In genomic region chr16:54929090-54930033, GRCh38 we compare ENCODE assay signal across 8 cellular contexts. TPM values are rescaled to one million over a fixed set of nuclear protein-coding genes. Genes with fewer than 3 reads are reported as not detected.
DNase-seq lines count a peak whose midpoint lies in the region; ATAC-seq, FAIRE-seq and TF ChIP-seq lines count a peak whose summit lies in the region.

No MANE protein-coding gene starts in this region.

- intact Hi-C loops in endothelial cell of umbilical vein (cut with micrococcal nuclease) = loop anchor here (2.0 to 10.0 kb wide), 9 partner anchors 297 to 1427 kb away; partner anchors contain the start of genes AKTIP, FTO and RPGRIP1L

- CTCF ChIA-PET in activated CD8-positive, alpha-beta memory T cell treated with anti-CD3 and anti-CD28 coated beads, Interleukin-2, amount 10 ng/mL, durations not matched to agents 7 days and 5 days (lab: Charles Lee) = interaction anchor here (3.4 kb wide), 1 partner anchor 1379 kb away, joined by 11 read pairs; no protein-coding TSS in a partner anchor
- CTCF ChIA-PET in endothelial cell of umbilical vein (lab: Charles Lee) = interaction anchor here (0.7 to 1.9 kb wide), 8 partner anchors 17 to 1380 kb away, joined by 3 to 8 read pairs (median 4); no protein-coding TSS in a partner anchor

- peak overlapping the region; percentile 57 for H3K27ac ChIP-seq in endothelial cell of umbilical vein (ENCODE audit: insufficient read depth, low read depth, low read length)

- H3K27ac Mint-ChIP-seq in activated CD8-positive, alpha-beta memory T cell treated with anti-CD3 and anti-CD28 coated beads, Interleukin-2, amount 10 ng/mL, durations not matched to agents 7 days and 5 days = peak overlapping the region; percentile 77

- no peaks in the 10 kb centered on the region for H3K9me1 ChIP-seq in endothelial cell of umbilical vein (replicated peaks; ENCODE audit: control insufficient read depth, extremely low read depth, insufficient read depth, low read length)

- H3K27me3 ChIP-seq in endothelial cell of umbilical vein (ENCODE audit: control insufficient read depth in 2 of 2, insufficient read depth in 2 of 2, low read length in 2 of 2) (peaks cover 33 to 56% of the 10 kb centered on the region in 2 experiments), mononuclear cell (ENCODE audit: insufficient read depth, low read length) (peaks cover 74% of the 10 kb centered on the region)

- peak; percentile 98 for FAIRE-seq in endothelial cell of umbilical vein (lab: Jason Lieb, UNC)

- H2AFZ ChIP-seq in endothelial cell of umbilical vein (ENCODE audit: low read depth, low read length) = peak overlapping the region; percentile 84

- TF ChIP-seq POLR2A in endothelial cell of umbilical vein (IDR thresholded peaks at IDR 0.05; ENCODE audit: low read depth, low read length) = no peak

- no TSS peak for BruUV-seq in endothelial cell of umbilical vein (replicated peaks; lab: Mats Ljungman, UMichigan)

- H3K4me3 ChIP-seq in endothelial cell of umbilical vein (replicated peaks in 1 of 3; ENCODE audit: insufficient read depth in 1 of 3, low read depth in 1 of 3, low read length in 3 of 3) (peak overlapping the region in 2 of 3 experiments; percentile 46 to 57), mononuclear cell (ENCODE audit: low read length) (peak overlapping the region; percentile 39)

- H3K9ac ChIP-seq in endothelial cell of umbilical vein (replicated peaks; ENCODE audit: extremely low read depth, insufficient read depth, low read length) = peak overlapping the region; percentile 77

- POLR2A ChIA-PET in endothelial cell of umbilical vein (lab: Charles Lee) = no interaction called here

- peak; percentile 94 for ATAC-seq in activated CD8-positive, alpha-beta memory T cell treated with anti-CD3 and anti-CD28 coated beads, Interleukin-2, amount 10 ng/mL, durations not matched to agents 7 days and 5 days

- TF ChIP-seq CTCF in GM20000 (IDR thresholded peaks at IDR 0.05; ENCODE audit: extremely low read depth, missing control alignments) (no peak), endothelial cell of umbilical vein (IDR thresholded peaks at IDR 0.05; ENCODE audit: extremely low read depth in 1 of 2, insufficient read depth in 1 of 2, low read depth in 1 of 2, low read length in 2 of 2) (no peak)

- H3K4me2 ChIP-seq in endothelial cell of umbilical vein (ENCODE audit: insufficient read depth, low read length) = peak overlapping the region; percentile 65

- dilution Hi-C loops in endothelial cell of umbilical vein (cut with MboI; ENCODE audit: extremely low pct_ligation_motif_present, low sequenced_read_pairs) = no loop called here

- H3K36me3 Mint-ChIP-seq in activated CD8-positive, alpha-beta memory T cell treated with anti-CD3 and anti-CD28 coated beads, Interleukin-2, amount 10 ng/mL, durations not matched to agents 7 days and 5 days = peaks cover 12% of the 10 kb centered on the region

- H3K9me3 ChIP-seq in endothelial cell of umbilical vein (replicated peaks; ENCODE audit: control insufficient read depth, insufficient read depth, low read length) (no peaks in the 10 kb centered on the region), mononuclear cell (ENCODE audit: low read depth, low read length) (no peaks in the 10 kb centered on the region)

- peak overlapping the region; percentile 71 for H3K4me3 Mint-ChIP-seq in activated CD8-positive, alpha-beta memory T cell treated with anti-CD3 and anti-CD28 coated beads, Interleukin-2, amount 10 ng/mL, durations not matched to agents 7 days and 5 days

- peaks cover 67% of the 10 kb centered on the region for H3K27me3 Mint-ChIP-seq in activated CD8-positive, alpha-beta memory T cell treated with anti-CD3 and anti-CD28 coated beads, Interleukin-2, amount 10 ng/mL, durations not matched to agents 7 days and 5 days

- DNase-seq in CMK (ENCODE audit: low read depth) (peak; percentile 95), GM20000 (ENCODE audit: low spot score) (peak; percentile 92), HS-5 (ENCODE audit: low read depth) (peak; percentile 95), NOMO-1 (lab: John Stamatoyannopoulos, UW; ENCODE audit: unreplicated experiment in 2 of 2) (peak; percentile 98 to 99), endothelial cell of umbilical vein (ENCODE audit: low read depth, low spot score) (peak; percentile 98)
- DNase-seq in activated CD8-positive, alpha-beta memory T cell treated with anti-CD3 and anti-CD28 coated beads, Interleukin-2, amount 10 ng/mL, durations not matched to agents 7 days and 5 days = peak; percentile 96
- DNase-seq in stimulated activated CD8-positive, alpha-beta memory T cell treated with anti-CD3 and anti-CD28 coated beads, Interleukin-2, amount 100 ng/mL, for 1 hour (ENCODE audit: low read depth in 2 of 2) = peak; percentile 76 to 89

- H4K20me1 ChIP-seq in endothelial cell of umbilical vein (replicated peaks; ENCODE audit: control insufficient read depth, extremely low read depth, insufficient read depth, low read length) = peaks cover 2% of the 10 kb centered on the region

- H3K36me3 ChIP-seq in endothelial cell of umbilical vein (ENCODE audit: control insufficient read depth in 2 of 2, extremely low read depth in 1 of 2, insufficient read depth in 2 of 2, low read length in 2 of 2) = no peaks in the 10 kb centered on the region

- peaks cover 19% of the 10 kb centered on the region for H3K4me1 Mint-ChIP-seq in activated CD8-positive, alpha-beta memory T cell treated with anti-CD3 and anti-CD28 coated beads, Interleukin-2, amount 10 ng/mL, durations not matched to agents 7 days and 5 days

- H3K4me1 ChIP-seq in endothelial cell of umbilical vein (ENCODE audit: control insufficient read depth, extremely low read depth, insufficient read depth, low read length) (peaks cover 12% of the 10 kb centered on the region), mononuclear cell (ENCODE audit: insufficient read depth, low read length) (peaks cover 30% of the 10 kb centered on the region)

- H3K9me3 Mint-ChIP-seq in activated CD8-positive, alpha-beta memory T cell treated with anti-CD3 and anti-CD28 coated beads, Interleukin-2, amount 10 ng/mL, durations not matched to agents 7 days and 5 days (ENCODE audit: low read depth) = peaks cover 2% of the 10 kb centered on the region

- H3K79me2 ChIP-seq in endothelial cell of umbilical vein (ENCODE audit: control insufficient read depth, insufficient read depth, low read length) = no peaks in the 10 kb centered on the region

TF ChIP-seq in endothelial cell of umbilical vein, 7 proteins besides CTCF, POLR2A, EP300 and RAD21:
- TF ChIP-seq GATA2 (IDR thresholded peaks at IDR 0.05; ENCODE audit: insufficient read depth, insufficient read length, low read depth, low read length) (no peak), JUN (IDR thresholded peaks at IDR 0.05; ENCODE audit: borderline replicate concordance, insufficient read depth, insufficient read length, low read depth) (no peak), POLR2AphosphoS5 (IDR thresholded peaks at IDR 0.05; ENCODE audit: insufficient read depth, low read depth, low read length) (no peak), MAX (IDR thresholded peaks at IDR 0.05; ENCODE audit: insufficient read depth, insufficient read length) (no peak), EZH2 (IDR thresholded peaks at IDR 0.05; ENCODE audit: borderline replicate concordance, low read depth, low read length, severe bottlenecking) (no peak), MYC (IDR thresholded peaks at IDR 0.05; ENCODE audit: low read depth, low read length) (no peak), FOS (IDR thresholded peaks at IDR 0.05; ENCODE audit: borderline replicate concordance, insufficient read depth, low read length) (no peak)

RNA-seq across cellular contexts. Expression of gene IRX5, which starts 1.3 kb away (rescaled TPM):
- total RNA-seq in activated CD8-positive, alpha-beta memory T cell treated with anti-CD3 and anti-CD28 coated beads, Interleukin-2, amount 10 ng/mL, durations not matched to agents 7 days and 5 days = not detected
- total RNA-seq in endothelial cell of umbilical vein (not detected in 2 replicates), mononuclear cell (0.21 TPM)
- polyA plus RNA-seq in endothelial cell of umbilical vein = not detected in 2 replicates
- polyA plus RNA-seq in endothelial cell of umbilical vein (2011; cell fraction: cytosol; rRNA removed) = not detected in 2 replicates
- polyA plus RNA-seq in endothelial cell of umbilical vein (2011; cell fraction: nucleus; rRNA removed) = 0.14 and 0.16 TPM in 2 replicates
- not detected in 2 replicates for polyA plus RNA-seq in endothelial cell of umbilical vein (2012)
- not detected in 2 replicates for polyA minus RNA-seq in endothelial cell of umbilical vein
- 3.6 TPM for polyA minus RNA-seq in endothelial cell of umbilical vein (2011; cell fraction: cytosol; rRNA and poly(A)+ RNA removed)
- 0.29 TPM in 1 of 2 replicates, not detected in the other for polyA minus RNA-seq in endothelial cell of umbilical vein (2011; cell fraction: nucleus; rRNA and poly(A)+ RNA removed)

Comparison
In these comparisons a context has a peak if more than half of its experiments do, and no peak if none do; other contexts are left out.
1. Peak in every context shown above with its lines: DNase-seq, ATAC-seq, H3K4me3 ChIP-seq and H3K27ac ChIP-seq.